Comparison of ENCODE assay signal across 9 cellular contexts in the genomic region with DNA sequence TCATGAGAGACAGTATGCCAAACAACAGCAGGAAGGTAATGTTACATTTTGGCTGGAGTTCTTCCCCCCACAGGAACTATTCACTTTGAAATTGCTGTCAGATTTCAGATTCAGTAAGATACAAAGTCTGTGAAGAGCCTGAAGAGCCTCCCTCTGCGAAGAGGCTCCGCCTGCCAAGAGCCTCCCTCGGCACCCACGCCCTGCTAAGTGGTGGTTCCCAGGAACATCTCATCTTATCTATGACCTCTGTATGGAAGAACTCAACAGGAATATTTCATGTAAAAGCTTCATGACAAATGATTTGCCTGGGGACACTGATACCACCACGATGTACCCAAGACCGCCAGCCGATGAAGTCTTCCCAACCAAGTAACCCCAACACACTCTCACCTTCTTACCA. TPM values are rescaled to one million over a fixed set of nuclear protein-coding genes. Genes with fewer than 3 reads are reported as not detected.
DNase-seq lines count a peak whose midpoint lies in the region; ATAC-seq lines count a peak whose summit lies in the region.
"Had no signal": no experiment of that assay in that cellular context is flagged by ENCODE, and none has a peak within 500 bp of the region (broad histone marks: within the 10 kb centered on the region; RNA-seq: fewer than 3 reads in every experiment).

No MANE protein-coding gene starts in this region.

- H3K9ac ChIP-seq in subcutaneous abdominal adipose tissue (ENCODE audit: low read length in 5 of 5), result peak overlapping the region in 4 of 5 donors; percentile 4 to 48 (median 31)

- peaks cover 15 to 23% of the 10 kb centered on the region in 2 donors for H3K36me3 Mint-ChIP-seq in activated T-cell treated with anti-CD3 and anti-CD28 coated beads, Interleukin-2, amount 50 U/mL, for 72 hours (ENCODE audit: insufficient read depth in 2 of 2)
- H3K36me3 Mint-ChIP-seq in activated CD4-positive, alpha-beta memory T cell treated with anti-CD3 and anti-CD28 coated beads, Interleukin-2, amount 10 ng/mL, durations not matched to agents 7 days and 5 days (ENCODE audit: low read depth), result peaks cover 41% of the 10 kb centered on the region
- no peaks in the 10 kb centered on the region for H3K36me3 Mint-ChIP-seq in immature natural killer cell

- H3K36me3 ChIP-seq in subcutaneous abdominal adipose tissue (ENCODE audit: control insufficient read depth in 5 of 5, insufficient read depth in 5 of 5, low read length in 5 of 5), result peaks cover 0 to 9% (median 4%) of the 10 kb centered on the region in 5 donors

- no peaks in the 10 kb centered on the region for H3K9me3 ChIP-seq in subcutaneous abdominal adipose tissue (ENCODE audit: control insufficient read depth in 5 of 5, low read length in 5 of 5)

- CTCF ChIA-PET in activated CD4-positive, alpha-beta memory T cell treated with anti-CD3 and anti-CD28 coated beads, Interleukin-2, amount 10 ng/mL, durations not matched to agents 7 days and 5 days (lab: Charles Lee), result interaction anchor here (1.5 to 1.6 kb wide), 2 partner anchors 13 to 51 kb away, joined by 3 to 5 read pairs; partner anchors contain the start of gene TXNDC11

- no peak for ATAC-seq in activated T-cell treated with anti-CD3 and anti-CD28 coated beads, Interleukin-2, amount 50 U/mL, for 72 hours (replicated peaks in 1 of 2)
- no peak for ATAC-seq in GM19467 (IDR thresholded peaks at IDR 0.05; ENCODE audit: unreplicated experiment)
- no peak for ATAC-seq in GM18870 (IDR thresholded peaks at IDR 0.05; ENCODE audit: unreplicated experiment)

- POLR2A ChIA-PET in activated CD4-positive, alpha-beta memory T cell treated with anti-CD3 and anti-CD28 coated beads, Interleukin-2, amount 10 ng/mL, durations not matched to agents 7 days and 5 days (lab: Charles Lee), result interaction anchor here (0.7 to 1.1 kb wide), 2 partner anchors 11 to 52 kb away, joined by 3 read pairs; no protein-coding TSS in a partner anchor

- H3K4me1 Mint-ChIP-seq in activated T-cell treated with anti-CD3 and anti-CD28 coated beads, Interleukin-2, amount 50 U/mL, for 72 hours (ENCODE audit: low read depth), result peaks cover 84% of the 10 kb centered on the region
- peaks cover 67% of the 10 kb centered on the region for H3K4me1 Mint-ChIP-seq in activated CD4-positive, alpha-beta memory T cell treated with anti-CD3 and anti-CD28 coated beads, Interleukin-2, amount 10 ng/mL, durations not matched to agents 7 days and 5 days
- peaks cover 63 to 75% of the 10 kb centered on the region in 2 donors for H3K4me1 Mint-ChIP-seq in immature natural killer cell

- H3K4me3 Mint-ChIP-seq in activated T-cell treated with anti-CD3 and anti-CD28 coated beads, Interleukin-2, amount 50 U/mL, for 72 hours, result peak overlapping the region; percentile 80 to 94
- peak overlapping the region; percentile 38 for H3K4me3 Mint-ChIP-seq in activated CD4-positive, alpha-beta memory T cell treated with anti-CD3 and anti-CD28 coated beads, Interleukin-2, amount 10 ng/mL, durations not matched to agents 7 days and 5 days
- peak overlapping the region in 2 of 5 donors; percentile 40 to 44 for H3K4me3 Mint-ChIP-seq in immature natural killer cell

- H3K27ac ChIP-seq in subcutaneous abdominal adipose tissue (ENCODE audit: low read depth, low read length), result peak overlapping the region; percentile 2
- H3K27ac ChIP-seq: HL-60 had no signal

- no peaks in the 10 kb centered on the region for H3K27me3 ChIP-seq in subcutaneous abdominal adipose tissue (ENCODE audit: control insufficient read depth in 5 of 5, insufficient read depth in 4 of 5, low read length in 5 of 5)

- peak overlapping the region; percentile 99 for H3K27ac Mint-ChIP-seq in activated T-cell treated with anti-CD3 and anti-CD28 coated beads, Interleukin-2, amount 50 U/mL, for 72 hours
- H3K27ac Mint-ChIP-seq in activated CD4-positive, alpha-beta memory T cell treated with anti-CD3 and anti-CD28 coated beads, Interleukin-2, amount 10 ng/mL, durations not matched to agents 7 days and 5 days, result peak overlapping the region; percentile 89
- H3K27ac Mint-ChIP-seq in immature natural killer cell, result peak overlapping the region; percentile 69 to 93 (median 78)

- DNase-seq in activated T-cell treated with anti-CD3 and anti-CD28 coated beads, Interleukin-2, amount 50 U/mL, for 72 hours, result no peak
- DNase-seq in activated T-cell treated with anti-CD3 and anti-CD28 coated beads, Interleukin-2, amount 50 U/mL, for 48 hours, result no peak
- no peak for DNase-seq in activated CD4-positive, alpha-beta memory T cell treated with anti-CD3 and anti-CD28 coated beads, Interleukin-2, amount 10 ng/mL, durations not matched to agents 7 days and 5 days
- no peak for DNase-seq in immature natural killer cell
- DNase-seq in NCI-H1930 (lab: John Stamatoyannopoulos, UW), result no peak

- peaks cover 0 to 63% (median 58%) of the 10 kb centered on the region in 5 donors for H3K4me1 ChIP-seq in subcutaneous abdominal adipose tissue (ENCODE audit: control insufficient read depth in 5 of 5, insufficient read depth in 5 of 5, low read length in 5 of 5)

- no peak overlapping the region for H3K4me3 ChIP-seq in subcutaneous abdominal adipose tissue (ENCODE audit: low read depth in 1 of 5, low read length in 5 of 5)

- H3K27me3 Mint-ChIP-seq in activated T-cell treated with anti-CD3 and anti-CD28 coated beads, Interleukin-2, amount 50 U/mL, for 72 hours (ENCODE audit: low read depth), result no peaks in the 10 kb centered on the region
- H3K27me3 Mint-ChIP-seq in activated CD4-positive, alpha-beta memory T cell treated with anti-CD3 and anti-CD28 coated beads, Interleukin-2, amount 10 ng/mL, durations not matched to agents 7 days and 5 days, result no peaks in the 10 kb centered on the region
- peaks cover 5 to 19% (median 12%) of the 10 kb centered on the region in 3 donors for H3K27me3 Mint-ChIP-seq in immature natural killer cell (ENCODE audit: low read depth in 3 of 3)

- H3K9me3 Mint-ChIP-seq in activated T-cell treated with anti-CD3 and anti-CD28 coated beads, Interleukin-2, amount 50 U/mL, for 72 hours, result no peaks in the 10 kb centered on the region
- H3K9me3 Mint-ChIP-seq in activated CD4-positive, alpha-beta memory T cell treated with anti-CD3 and anti-CD28 coated beads, Interleukin-2, amount 10 ng/mL, durations not matched to agents 7 days and 5 days, result no peaks in the 10 kb centered on the region
- no peaks in the 10 kb centered on the region for H3K9me3 Mint-ChIP-seq in immature natural killer cell

RNA-seq across cellular contexts. Expression of gene ZC3H7A, which starts 3.2 kb away (rescaled TPM):
- 100 to 1,000 TPM in 1 of 2 donors, 10 to 100 TPM in 1; 96.3 to 105 TPM for total RNA-seq in activated T-cell treated with anti-CD3 and anti-CD28 coated beads, Interleukin-2, amount 50 U/mL, for 72 hours
- 10 to 100 TPM; 68.9 to 70.9 TPM for total RNA-seq in activated CD4-positive, alpha-beta memory T cell treated with anti-CD3 and anti-CD28 coated beads, Interleukin-2, amount 10 ng/mL, durations not matched to agents 7 days and 5 days
- polyA plus RNA-seq in immature natural killer cell, result 10 to 100 TPM; 20.3 to 34.2 (median 29.2) TPM

RNA-seq across cellular contexts. Expression of gene TXNDC11, which starts 51.2 kb away (rescaled TPM):
- total RNA-seq in activated T-cell treated with anti-CD3 and anti-CD28 coated beads, Interleukin-2, amount 50 U/mL, for 72 hours, result 10 to 100 TPM; 34.7 to 41.5 TPM
- 10 to 100 TPM; 45.3 to 46.6 TPM for total RNA-seq in activated CD4-positive, alpha-beta memory T cell treated with anti-CD3 and anti-CD28 coated beads, Interleukin-2, amount 10 ng/mL, durations not matched to agents 7 days and 5 days
- polyA plus RNA-seq in immature natural killer cell, result 10 to 100 TPM; 35.6 to 57.2 (median 46.9) TPM

RNA-seq across cellular contexts. Expression of gene RSL1D1, which starts 57.5 kb away (rescaled TPM):
- total RNA-seq in activated T-cell treated with anti-CD3 and anti-CD28 coated beads, Interleukin-2, amount 50 U/mL, for 72 hours, result 100 to 1,000 TPM; 267 to 360 TPM
- total RNA-seq in activated CD4-positive, alpha-beta memory T cell treated with anti-CD3 and anti-CD28 coated beads, Interleukin-2, amount 10 ng/mL, durations not matched to agents 7 days and 5 days, result 100 to 1,000 TPM; 146 to 157 TPM
- 100 to 1,000 TPM in 2 of 3 donors, 10 to 100 TPM in 1; 37.4 to 206 (median 161) TPM for polyA plus RNA-seq in immature natural killer cell
